ENCODE assay signal across 1 cellular context in the genomic region with DNA sequence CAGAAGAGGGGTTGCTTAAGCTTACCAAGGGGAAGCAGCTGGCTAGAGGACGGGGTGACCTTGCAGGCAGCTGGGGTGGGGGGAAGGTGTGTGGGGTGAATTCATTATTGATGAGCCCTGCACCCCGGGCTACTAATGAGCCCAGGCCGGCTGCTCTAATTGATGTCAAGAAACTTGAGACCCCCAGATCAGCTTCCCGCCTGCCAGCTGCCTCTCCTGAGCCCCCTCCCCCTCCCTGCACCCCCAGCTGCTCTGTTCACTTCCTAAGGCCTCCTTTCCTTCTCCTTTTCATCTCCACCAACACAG.
TF ChIP-seq lines count a peak whose summit lies in the region.

No MANE protein-coding gene starts in this region.

TF ChIP-seq in GM23338, 12 proteins besides CTCF, POLR2A, EP300 and RAD21 (continued from another document):
- TF ChIP-seq, protein P1, sequence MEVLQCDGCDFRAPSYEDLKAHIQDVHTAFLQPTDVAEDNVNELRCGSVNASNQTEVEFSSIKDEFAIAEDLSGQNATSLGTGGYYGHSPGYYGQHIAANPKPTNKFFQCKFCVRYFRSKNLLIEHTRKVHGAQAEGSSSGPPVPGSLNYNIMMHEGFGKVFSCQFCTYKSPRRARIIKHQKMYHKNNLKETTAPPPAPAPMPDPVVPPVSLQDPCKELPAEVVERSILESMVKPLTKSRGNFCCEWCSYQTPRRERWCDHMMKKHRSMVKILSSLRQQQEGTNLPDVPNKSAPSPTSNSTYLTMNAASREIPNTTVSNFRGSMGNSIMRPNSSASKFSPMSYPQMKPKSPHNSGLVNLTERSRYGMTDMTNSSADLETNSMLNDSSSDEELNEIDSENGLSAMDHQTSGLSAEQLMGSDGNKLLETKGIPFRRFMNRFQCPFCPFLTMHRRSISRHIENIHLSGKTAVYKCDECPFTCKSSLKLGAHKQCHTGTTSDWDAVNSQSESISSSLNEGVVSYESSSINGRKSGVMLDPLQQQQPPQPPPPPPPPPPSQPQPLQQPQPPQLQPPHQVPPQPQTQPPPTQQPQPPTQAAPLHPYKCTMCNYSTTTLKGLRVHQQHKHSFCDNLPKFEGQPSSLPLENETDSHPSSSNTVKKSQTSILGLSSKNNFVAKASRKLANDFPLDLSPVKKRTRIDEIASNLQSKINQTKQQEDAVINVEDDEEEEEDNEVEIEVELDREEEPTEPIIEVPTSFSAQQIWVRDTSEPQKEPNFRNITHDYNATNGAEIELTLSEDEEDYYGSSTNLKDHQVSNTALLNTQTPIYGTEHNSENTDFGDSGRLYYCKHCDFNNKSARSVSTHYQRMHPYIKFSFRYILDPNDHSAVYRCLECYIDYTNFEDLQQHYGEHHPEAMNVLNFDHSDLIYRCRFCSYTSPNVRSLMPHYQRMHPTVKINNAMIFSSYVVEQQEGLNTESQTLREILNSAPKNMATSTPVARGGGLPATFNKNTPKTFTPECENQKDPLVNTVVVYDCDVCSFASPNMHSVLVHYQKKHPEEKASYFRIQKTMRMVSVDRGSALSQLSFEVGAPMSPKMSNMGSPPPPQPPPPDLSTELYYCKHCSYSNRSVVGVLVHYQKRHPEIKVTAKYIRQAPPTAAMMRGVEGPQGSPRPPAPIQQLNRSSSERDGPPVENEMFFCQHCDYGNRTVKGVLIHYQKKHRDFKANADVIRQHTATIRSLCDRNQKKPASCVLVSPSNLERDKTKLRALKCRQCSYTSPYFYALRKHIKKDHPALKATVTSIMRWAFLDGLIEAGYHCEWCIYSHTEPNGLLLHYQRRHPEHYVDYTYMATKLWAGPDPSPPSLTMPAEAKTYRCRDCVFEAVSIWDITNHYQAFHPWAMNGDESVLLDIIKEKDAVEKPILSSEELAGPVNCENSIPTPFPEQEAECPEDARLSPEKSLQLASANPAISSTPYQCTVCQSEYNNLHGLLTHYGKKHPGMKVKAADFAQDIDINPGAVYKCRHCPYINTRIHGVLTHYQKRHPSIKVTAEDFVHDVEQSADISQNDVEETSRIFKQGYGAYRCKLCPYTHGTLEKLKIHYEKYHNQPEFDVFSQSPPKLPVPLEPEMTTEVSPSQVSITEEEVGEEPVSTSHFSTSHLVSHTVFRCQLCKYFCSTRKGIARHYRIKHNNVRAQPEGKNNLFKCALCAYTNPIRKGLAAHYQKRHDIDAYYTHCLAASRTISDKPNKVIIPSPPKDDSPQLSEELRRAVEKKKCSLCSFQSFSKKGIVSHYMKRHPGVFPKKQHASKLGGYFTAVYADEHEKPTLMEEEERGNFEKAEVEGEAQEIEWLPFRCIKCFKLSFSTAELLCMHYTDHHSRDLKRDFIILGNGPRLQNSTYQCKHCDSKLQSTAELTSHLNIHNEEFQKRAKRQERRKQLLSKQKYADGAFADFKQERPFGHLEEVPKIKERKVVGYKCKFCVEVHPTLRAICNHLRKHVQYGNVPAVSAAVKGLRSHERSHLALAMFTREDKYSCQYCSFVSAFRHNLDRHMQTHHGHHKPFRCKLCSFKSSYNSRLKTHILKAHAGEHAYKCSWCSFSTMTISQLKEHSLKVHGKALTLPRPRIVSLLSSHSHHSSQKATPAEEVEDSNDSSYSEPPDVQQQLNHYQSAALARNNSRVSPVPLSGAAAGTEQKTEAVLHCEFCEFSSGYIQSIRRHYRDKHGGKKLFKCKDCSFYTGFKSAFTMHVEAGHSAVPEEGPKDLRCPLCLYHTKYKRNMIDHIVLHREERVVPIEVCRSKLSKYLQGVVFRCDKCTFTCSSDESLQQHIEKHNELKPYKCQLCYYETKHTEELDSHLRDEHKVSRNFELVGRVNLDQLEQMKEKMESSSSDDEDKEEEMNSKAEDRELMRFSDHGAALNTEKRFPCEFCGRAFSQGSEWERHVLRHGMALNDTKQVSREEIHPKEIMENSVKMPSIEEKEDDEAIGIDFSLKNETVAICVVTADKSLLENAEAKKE (CRISPR knock-in tag; IDR thresholded peaks at IDR 0.05) = no peak
- TF ChIP-seq ZNF114 (CRISPR knock-in tag; IDR thresholded peaks at IDR 0.05) (no peak), EZH2 (IDR thresholded peaks at IDR 0.05; ENCODE audit: low read depth, unreplicated experiment) (no peak), STAT1 (IDR thresholded peaks at IDR 0.05; ENCODE audit: unreplicated experiment) (no peak)
